ENCODE assay signal across 15 cellular contexts in genomic region chr19:49129238-49129583, GRCh38. TPM values are rescaled to one million over a fixed set of nuclear protein-coding genes. Genes with fewer than 3 reads are reported as not detected.
DNase-seq lines count a peak whose midpoint lies in the region; ATAC-seq and TF ChIP-seq lines count a peak whose summit lies in the region.
"Had no signal": no experiment of that assay in that cellular context is flagged by ENCODE, and none has a peak within 500 bp of the region (broad histone marks: within the 10 kb centered on the region; RNA-seq: fewer than 3 reads in every experiment).

No MANE protein-coding gene starts in this region.

- no peak overlapping the region for H3K27ac ChIP-seq in HUES64 (ENCODE audit: low read depth, low read length)
- H3K27ac ChIP-seq: suprapubic skin had no signal

- H3K9me3 Mint-ChIP-seq in WTC11 (no peaks in the 10 kb centered on the region), nephron (no peaks in the 10 kb centered on the region)
- no peaks in the 10 kb centered on the region for H3K9me3 Mint-ChIP-seq in activated CD8-positive, alpha-beta memory T cell treated with anti-CD3 and anti-CD28 coated beads, Interleukin-2, amount 10 ng/mL, durations not matched to agents 7 days and 5 days (ENCODE audit: low read depth)
- H3K9me3 Mint-ChIP-seq: effector memory CD8-positive, alpha-beta T cell; memory B cell had no signal

- DNase-seq in NCI-H2227 (lab: John Stamatoyannopoulos, UW; ENCODE audit: unreplicated experiment) (peak; percentile 13), NCI-H2227 treated with DMSO at 0.1 percent for 48 hours (lab: John Stamatoyannopoulos, UW) (no peak), WTC11 (ENCODE audit: low spot score) (peak; percentile 74), DMS114 treated with DMSO at 0.1 percent for 48 hours (lab: John Stamatoyannopoulos, UW; ENCODE audit: unreplicated experiment) (no peak), COLO668 (lab: John Stamatoyannopoulos, UW; ENCODE audit: unreplicated experiment) (no peak)
- DNase-seq in activated CD8-positive, alpha-beta memory T cell treated with anti-CD3 and anti-CD28 coated beads, Interleukin-2, amount 10 ng/mL, durations not matched to agents 7 days and 5 days = no peak
- DNase-seq: activated T-cell treated with anti-CD3 and anti-CD28 coated beads for 4 hours; DMS79 treated with DMSO at 0.1 percent for 48 hours; effector memory CD8-positive, alpha-beta T cell; NCI-H1092 had no signal

- no peaks in the 10 kb centered on the region for H3K9me3 ChIP-seq in HUES64 (ENCODE audit: insufficient read depth, low read depth, low read length)
- H3K9me3 ChIP-seq: suprapubic skin had no signal

- H3K9ac ChIP-seq in HUES64 (ENCODE audit: low read depth, low read length) = no peak overlapping the region

- H3K4me1 ChIP-seq in HUES64 (ENCODE audit: insufficient read depth, low read length) = peaks cover 8% of the 10 kb centered on the region; the same call in 1 of the 2 replicates

- POLR2A ChIA-PET in WTC11 (lab: Charles Lee) = interaction anchor here (1.3 kb wide), 1 partner anchor 17 kb away, joined by 3 read pairs; no protein-coding TSS in a partner anchor

- no peak for TF ChIP-seq CTCF in WTC11 (IDR thresholded peaks at IDR 0.05)
- TF ChIP-seq CTCF in nephron (IDR thresholded peaks at IDR 0.05; ENCODE audit: unreplicated experiment in 3 of 3) = no peak

- peak overlapping the region; percentile 78 for H3K4me3 ChIP-seq in HUES64 (ENCODE audit: low read length)
- H3K4me3 ChIP-seq: suprapubic skin had no signal

- no peaks in the 10 kb centered on the region for H3K27me3 ChIP-seq in HUES64 (ENCODE audit: insufficient read depth, low read length)
- H3K27me3 ChIP-seq: suprapubic skin had no signal

- WGBS in HUES64 = 81% methylated on average over 16 of the region's 16 CpGs

- no peak for ATAC-seq in WTC11
- ATAC-seq in activated CD8-positive, alpha-beta memory T cell treated with anti-CD3 and anti-CD28 coated beads, Interleukin-2, amount 10 ng/mL, durations not matched to agents 7 days and 5 days = no peak
- ATAC-seq: effector memory CD8-positive, alpha-beta T cell had no signal

- peaks cover 7% of the 10 kb centered on the region for H3K36me3 Mint-ChIP-seq in WTC11
- H3K36me3 Mint-ChIP-seq in nephron (ENCODE audit: low read depth) = peaks cover 8% of the 10 kb centered on the region
- H3K36me3 Mint-ChIP-seq in activated CD8-positive, alpha-beta memory T cell treated with anti-CD3 and anti-CD28 coated beads, Interleukin-2, amount 10 ng/mL, durations not matched to agents 7 days and 5 days = no peaks in the 10 kb centered on the region

- H3K27me3 Mint-ChIP-seq in WTC11 (ENCODE audit: low read depth) (peaks cover 66% of the 10 kb centered on the region), nephron (ENCODE audit: low read depth) (peaks cover 6% of the 10 kb centered on the region)
- peaks cover 6% of the 10 kb centered on the region for H3K27me3 Mint-ChIP-seq in activated CD8-positive, alpha-beta memory T cell treated with anti-CD3 and anti-CD28 coated beads, Interleukin-2, amount 10 ng/mL, durations not matched to agents 7 days and 5 days

- no peak overlapping the region for H3K27ac Mint-ChIP-seq in WTC11
- H3K27ac Mint-ChIP-seq in nephron = no peak overlapping the region
- H3K27ac Mint-ChIP-seq in activated CD8-positive, alpha-beta memory T cell treated with anti-CD3 and anti-CD28 coated beads, Interleukin-2, amount 10 ng/mL, durations not matched to agents 7 days and 5 days = no peak overlapping the region
- H3K27ac Mint-ChIP-seq: memory B cell had no signal

- H3K4me1 Mint-ChIP-seq in WTC11 (peaks cover 35% of the 10 kb centered on the region), nephron (peaks cover 12% of the 10 kb centered on the region)
- peaks cover 17% of the 10 kb centered on the region for H3K4me1 Mint-ChIP-seq in activated CD8-positive, alpha-beta memory T cell treated with anti-CD3 and anti-CD28 coated beads, Interleukin-2, amount 10 ng/mL, durations not matched to agents 7 days and 5 days

- CTCF ChIA-PET in WTC11 (lab: Charles Lee) = interaction anchor here (0.9 to 9.7 kb wide), 9 partner anchors 10 to 136 kb away, joined by 3 to 118 read pairs (median 6); partner anchors contain the start of gene RUVBL2
- CTCF ChIA-PET in activated CD8-positive, alpha-beta memory T cell treated with anti-CD3 and anti-CD28 coated beads, Interleukin-2, amount 10 ng/mL, durations not matched to agents 7 days and 5 days (lab: Charles Lee) = interaction anchor here (0.7 to 2.5 kb wide), 7 partner anchors 9 to 136 kb away, joined by 3 to 15 read pairs (median 6); partner anchors contain the start of genes GYS1, LIN7B and RUVBL2

- H3K4me3 Mint-ChIP-seq in WTC11 = peak overlapping the region; percentile 89
- H3K4me3 Mint-ChIP-seq in nephron = peak overlapping the region; percentile 30 to 84 (median 64)
- H3K4me3 Mint-ChIP-seq in activated CD8-positive, alpha-beta memory T cell treated with anti-CD3 and anti-CD28 coated beads, Interleukin-2, amount 10 ng/mL, durations not matched to agents 7 days and 5 days = no peak overlapping the region

- H3K36me3 ChIP-seq in HUES64 (ENCODE audit: insufficient read depth, low read length) = no peaks in the 10 kb centered on the region
- H3K36me3 ChIP-seq: suprapubic skin had no signal

TF ChIP-seq in WTC11, 78 proteins besides CTCF, POLR2A, EP300 and RAD21 (continues in another document):
- TF ChIP-seq ATF2 (CRISPR knock-in tag; IDR thresholded peaks at IDR 0.05; ENCODE audit: borderline replicate concordance, low read depth) (no peak), IRF2 (CRISPR knock-in tag; IDR thresholded peaks at IDR 0.05; ENCODE audit: borderline replicate concordance, low read depth) (no peak), CREM (CRISPR knock-in tag; IDR thresholded peaks at IDR 0.05) (no peak), ZSCAN18 (CRISPR knock-in tag; IDR thresholded peaks at IDR 0.05) (no peak), TEAD1 (CRISPR knock-in tag; IDR thresholded peaks at IDR 0.05) (no peak), ZNF671 (CRISPR knock-in tag; IDR thresholded peaks at IDR 0.05) (no peak), MYBL2 (CRISPR knock-in tag; IDR thresholded peaks at IDR 0.05) (no peak), CREB1 (CRISPR knock-in tag; IDR thresholded peaks at IDR 0.05) (no peak), NR2C2 (CRISPR knock-in tag; IDR thresholded peaks at IDR 0.05) (no peak), NR1H2 (CRISPR knock-in tag; IDR thresholded peaks at IDR 0.05) (no peak), FOXJ3 (CRISPR knock-in tag; IDR thresholded peaks at IDR 0.05; ENCODE audit: borderline replicate concordance) (no peak)

RNA-seq across cellular contexts. Expression of gene PPFIA3, which starts 9.9 kb away (rescaled TPM):
- polyA plus RNA-seq in HUES64 (2013, experiment 1 of 2) = 12.0 TPM
- polyA plus RNA-seq in HUES64 (2013, experiment 2 of 2) = 19.0 TPM
- total RNA-seq in WTC11 (2021) = 25.5 to 30.1 TPM (median 27.3 TPM) in 3 replicates
- 1 to 10 TPM; 1.7 to 3.6 TPM for total RNA-seq in activated CD8-positive, alpha-beta memory T cell treated with anti-CD3 and anti-CD28 coated beads, Interleukin-2, amount 10 ng/mL, durations not matched to agents 7 days and 5 days

RNA-seq across cellular contexts. Expression of gene C19orf73, which starts 10.3 kb away (rescaled TPM):
- polyA plus RNA-seq in HUES64 (2013, experiment 1 of 2) = 0.70 TPM
- polyA plus RNA-seq in HUES64 (2013, experiment 2 of 2) = 0.57 TPM
- 3.1 to 3.4 TPM (median 3.2 TPM) in 3 replicates for total RNA-seq in WTC11 (2021)
- 1 to 10 TPM; 1.6 to 1.8 TPM for total RNA-seq in activated CD8-positive, alpha-beta memory T cell treated with anti-CD3 and anti-CD28 coated beads, Interleukin-2, amount 10 ng/mL, durations not matched to agents 7 days and 5 days
- total RNA-seq: A172 had no signal

RNA-seq across cellular contexts. Expression of gene LIN7B, which starts 15.0 kb away (rescaled TPM):
- 2.2 TPM for polyA plus RNA-seq in HUES64 (2013, experiment 1 of 2)
- 2.7 TPM for polyA plus RNA-seq in HUES64 (2013, experiment 2 of 2)
- 5.1 to 5.7 TPM (median 5.1 TPM) in 3 replicates for total RNA-seq in WTC11 (2021)
- total RNA-seq in activated CD8-positive, alpha-beta memory T cell treated with anti-CD3 and anti-CD28 coated beads, Interleukin-2, amount 10 ng/mL, durations not matched to agents 7 days and 5 days = 1 to 10 TPM; 3.3 to 5.7 TPM

RNA-seq across cellular contexts. Expression of gene HRC, which starts 26.0 kb away (rescaled TPM):
- polyA plus RNA-seq in HUES64 (2013, experiment 1 of 2) = 0.80 TPM
- polyA plus RNA-seq in HUES64 (2013, experiment 2 of 2) = 2.1 TPM
- 1.9 to 5.0 TPM (median 4.6 TPM) in 3 replicates for total RNA-seq in WTC11 (2021)
- not detected for total RNA-seq in activated CD8-positive, alpha-beta memory T cell treated with anti-CD3 and anti-CD28 coated beads, Interleukin-2, amount 10 ng/mL, durations not matched to agents 7 days and 5 days
- total RNA-seq: A172 had no signal

RNA-seq across cellular contexts. Expression of gene TRPM4, which starts 28.4 kb away (rescaled TPM):
- polyA plus RNA-seq in HUES64 (2013, experiment 1 of 2) = 3.0 TPM
- 3.1 TPM for polyA plus RNA-seq in HUES64 (2013, experiment 2 of 2)
- 15.5 to 24.8 TPM (median 23.6 TPM) in 3 replicates for total RNA-seq in WTC11 (2021)
- under 1 TPM in 1 of 2 experiments, not detected in 1; 0.14 TPM for total RNA-seq in activated CD8-positive, alpha-beta memory T cell treated with anti-CD3 and anti-CD28 coated beads, Interleukin-2, amount 10 ng/mL, durations not matched to agents 7 days and 5 days

Comparison
In these comparisons a context has a peak if more than half of its experiments do, and no peak if none do; other contexts are left out.
1. DNase-seq: peak in NCI-H2227 (single experiment) and WTC11 (single experiment); none in NCI-H2227 treated with DMSO at 0.1 percent for 48 hours (single experiment), activated CD8-positive, alpha-beta memory T cell treated with anti-CD3 and anti-CD28 coated beads, Interleukin-2, amount 10 ng/mL, durations not matched to agents 7 days and 5 days (single experiment), DMS114 treated with DMSO at 0.1 percent for 48 hours (single experiment) and COLO668 (single experiment).